ENCODE assay signal across 33 cellular contexts in the genomic region with DNA sequence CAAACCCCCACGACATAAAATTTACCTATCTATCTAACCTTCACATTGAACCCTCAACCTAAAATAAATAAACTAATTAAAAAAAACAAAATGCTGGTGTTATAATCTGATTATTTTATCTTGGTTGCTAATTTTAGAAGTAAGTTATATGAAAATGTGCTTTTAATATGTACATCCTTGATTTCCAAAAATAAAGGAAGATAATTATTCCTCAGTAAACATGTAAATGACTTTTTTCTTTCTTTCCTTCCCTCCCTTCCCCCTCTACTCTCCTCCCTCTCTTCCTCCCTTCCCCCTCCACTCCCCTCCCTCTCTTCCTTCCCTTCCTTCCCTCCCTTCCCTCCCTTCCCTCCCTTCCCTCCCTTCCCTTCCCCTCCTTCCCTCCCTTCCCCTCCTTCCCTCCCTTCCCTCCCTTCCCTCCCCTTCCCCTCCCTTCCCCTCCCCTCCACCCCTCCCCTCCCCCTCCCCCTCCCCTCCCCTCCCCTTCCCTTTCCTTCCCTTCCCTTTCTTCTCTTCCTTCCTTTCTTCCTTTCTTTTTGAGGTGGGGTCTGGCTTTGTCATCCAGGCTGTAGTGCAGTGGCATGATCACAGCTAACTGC.
"Had no signal": no experiment of that assay in that cellular context is flagged by ENCODE, and none has a peak within 500 bp of the region (broad histone marks: within the 10 kb centered on the region; RNA-seq: fewer than 3 reads in every experiment).

No MANE protein-coding gene starts in this region.

- H3K4me1 ChIP-seq: adrenal gland, ascending aorta, body of pancreas had no signal

- H3K9me3 ChIP-seq: adrenal gland, body of pancreas had no signal

- FAIRE-seq: astrocyte, bronchial epithelial cell had no signal

- DNase-seq: activated effector memory CD4-positive, alpha-beta T cell treated with anti-CD3 and anti-CD28 coated beads, Interleukin-2, amount 50 U/mL, for 16 hours; activated effector memory CD4-positive, alpha-beta T cell treated with Interleukin-2 at 50 U/mL for 16 hours; activated gamma-delta T cell; activated gamma-delta T cell treated with Interleukin-2 at 50 U/mL for 16 hours; activated naive CD4-positive, alpha-beta T cell; activated naive CD4-positive, alpha-beta T cell treated with anti-CD3 and anti-CD28 coated beads for 36 hours; activated naive CD4-positive, alpha-beta T cell treated with anti-CD3 and anti-CD28 coated beads, Interleukin-2, amount 10 ng/mL, durations not matched to agents 7 days and 5 days; activated naive CD4-positive, alpha-beta T cell treated with anti-CD3 and anti-CD28 coated beads, Interleukin-2, amount 50 U/mL, for 16 hours; activated naive CD4-positive, alpha-beta T cell treated with Interleukin-2 at 50 U/mL for 16 hours; activated naive CD8-positive, alpha-beta T cell treated with anti-CD3 and anti-CD28 coated beads for 36 hours; activated naive CD8-positive, alpha-beta T cell treated with anti-CD3 and anti-CD28 coated beads, Interleukin-2, amount 10 ng/mL, durations not matched to agents 7 days and 5 days; activated naive CD8-positive, alpha-beta T cell treated with anti-CD3 and anti-CD28 coated beads, Interleukin-2, amount 50 U/mL, for 24 hours; activated T-cell treated with anti-CD3 and anti-CD28 coated beads, Interleukin-2, amount 50 U/mL, for 1 hour; activated T-cell treated with anti-CD3 and anti-CD28 coated beads, Interleukin-2, amount 50 U/mL, for 24 hours; activated T-cell treated with anti-CD3 and anti-CD28 coated beads, Interleukin-2, amount 50 U/mL, for 4 hours; activated T-cell treated with anti-CD3 and anti-CD28 coated beads, Interleukin-2, amount 50 U/mL, for 48 hours; activated T-cell treated with anti-CD3 and anti-CD28 coated beads, Interleukin-2, amount 50 U/mL, for 72 hours; adrenal gland; amniotic stem cell; amygdala; anterior cingulate cortex; aorta; body of pancreas; brain microvascular endothelial cell; caudate nucleus; central memory CD4-positive, alpha-beta T cell; cerebellar nuclear complex had no signal

- H3K36me3 ChIP-seq: adrenal gland, ascending aorta, brain microvascular endothelial cell, cardiac muscle cell had no signal

- ATAC-seq: activated naive CD4-positive, alpha-beta T cell treated with anti-CD3 and anti-CD28 coated beads, Interleukin-2, amount 50 U/mL, for 72 hours; activated naive CD8-positive, alpha-beta T cell treated with anti-CD3 and anti-CD28 coated beads, Interleukin-2, amount 50 U/mL, for 24 hours; activated T-cell treated with anti-CD3 and anti-CD28 coated beads, Interleukin-2, amount 50 U/mL, for 4 hours; activated T-cell treated with anti-CD3 and anti-CD28 coated beads, Interleukin-2, amount 50 U/mL, for 72 hours; activated T-helper 17 cell treated with anti-CD3 and anti-CD28 coated beads, Interleukin-2, amount 50 U/mL, for 72 hours; body of pancreas had no signal

- H3K27me3 ChIP-seq: adrenal gland, ascending aorta, body of pancreas, brain microvascular endothelial cell, cardiac muscle cell had no signal

- H3K4me3 ChIP-seq: adrenal gland, ascending aorta, body of pancreas, cardiac muscle cell had no signal

- H3K27ac ChIP-seq: adrenal gland, ascending aorta, body of pancreas, brain microvascular endothelial cell, cardiac muscle cell had no signal
